1 cellular context compared by ENCODE assay signal in genomic region chr14:22509036-22509709, GRCh38.
TF ChIP-seq lines count a peak whose summit lies in the region.

No MANE protein-coding gene starts in this region.

TF ChIP-seq in H1, 55 proteins besides CTCF, POLR2A, EP300 and RAD21:
- TF ChIP-seq TCF12 (IDR thresholded peaks at IDR 0.05; ENCODE audit: low read depth, low read length) (no peak), ZNF274 (IDR thresholded peaks at IDR 0.05; ENCODE audit: borderline replicate concordance, extremely low read depth, low read length) (no peak), CHD1 (IDR thresholded peaks at IDR 0.05; ENCODE audit: low read depth, low read length) (no peak), RNF2 (IDR thresholded peaks at IDR 0.05; ENCODE audit: borderline replicate concordance, low read depth, low read length, missing control alignments, poor library complexity, severe bottlenecking) (no peak), HDAC6 (IDR thresholded peaks at IDR 0.05; ENCODE audit: low read depth, low read length) (no peak)
